ENCODE assay signal across 10 cellular contexts in the genomic region with DNA sequence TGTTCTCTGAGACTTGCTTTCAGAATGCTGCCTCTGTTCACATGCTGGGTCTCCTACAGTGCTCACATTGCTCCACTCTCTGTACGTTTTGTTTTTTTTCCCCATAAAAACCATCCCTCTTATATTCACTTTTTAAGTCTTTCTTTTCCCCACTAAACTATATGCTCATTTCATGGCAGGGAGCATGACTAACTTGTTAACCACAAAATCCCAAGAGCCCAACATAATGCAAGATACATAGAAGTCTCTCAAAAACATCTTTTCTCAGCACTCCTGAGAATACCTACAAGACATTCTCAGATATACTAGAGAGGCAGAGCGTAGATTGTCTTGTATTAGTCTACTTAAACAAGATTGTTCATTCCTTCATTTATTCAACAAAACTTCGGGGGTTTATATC.
A peak's percentile ranks its signal among the peaks of the same experiment; 100 is the strongest.
DNase-seq lines count a peak whose midpoint lies in the region; ATAC-seq, FAIRE-seq and TF ChIP-seq lines count a peak whose summit lies in the region.
"Had no signal": no experiment of that assay in that cellular context is flagged by ENCODE, and none has a peak within 500 bp of the region (broad histone marks: within the 10 kb centered on the region; RNA-seq: fewer than 3 reads in every experiment).

No MANE protein-coding gene starts in this region.

- H3K9me3 ChIP-seq in astrocyte (ENCODE audit: insufficient read depth, low read depth, low read length) = no peaks in the 10 kb centered on the region
- no peaks in the 10 kb centered on the region for H3K9me3 ChIP-seq in BE2C

- ATAC-seq in HG03064 (IDR thresholded peaks at IDR 0.05; ENCODE audit: low read depth, unreplicated experiment) = peak; percentile 20
- ATAC-seq in stimulated activated naive B cell treated with anti-CD40 and anti-IgM and Interleukin-4, amounts not matched to agents 10 μg/mL and 1 μg/mL and 100 μg/mL, for 72 hours (replicated peaks) = peak; percentile 33 to 35
- no peak for ATAC-seq in effector memory CD8-positive, alpha-beta T cell (replicated peaks)

- no peak overlapping the region for H2AFZ ChIP-seq in astrocyte (ENCODE audit: low read depth, low read length)

- H3K4me3 ChIP-seq in astrocyte (ENCODE audit: insufficient read depth, low read depth, low read length) (no peak overlapping the region), BE2C (ENCODE audit: low read depth, low read length) (no peak overlapping the region)

- no peak overlapping the region for H3K4me3 Mint-ChIP-seq in activated T-cell treated with anti-CD3 and anti-CD28 coated beads, Interleukin-2, amount 50 U/mL, for 24 hours
- peak overlapping the region; percentile 1 for H3K4me3 Mint-ChIP-seq in astrocyte (ENCODE audit: unreplicated experiment)
- H3K4me3 Mint-ChIP-seq in stimulated activated naive B cell treated with anti-CD40 and anti-IgM and Interleukin-4, amounts not matched to agents 10 μg/mL and 1 μg/mL and 100 μg/mL, for 72 hours = peak overlapping the region; percentile 61 to 64
- H3K4me3 Mint-ChIP-seq in effector memory CD8-positive, alpha-beta T cell = no peak overlapping the region
- H3K4me3 Mint-ChIP-seq: activated naive CD4-positive, alpha-beta T cell treated with anti-CD3 and anti-CD28 coated beads, Interleukin-2, amount 10 ng/mL, durations not matched to agents 7 days and 5 days had no signal

- no peak for DNase-seq in activated T-cell treated with anti-CD3 and anti-CD28 coated beads, Interleukin-2, amount 50 U/mL, for 24 hours
- DNase-seq in activated T-cell treated with anti-CD3 and anti-CD28 coated beads, Interleukin-2, amount 50 U/mL, for 48 hours = no peak
- peak; percentile 66 for DNase-seq in astrocyte (ENCODE audit: low read depth)
- no peak for DNase-seq in stimulated activated naive B cell treated with anti-CD40 and anti-IgM and Interleukin-4, amounts not matched to agents 10 μg/mL and 1 μg/mL and 100 μg/mL, for 72 hours
- no peak for DNase-seq in effector memory CD8-positive, alpha-beta T cell
- no peak for DNase-seq in BE2C
- DNase-seq in NCI-H1105 (lab: John Stamatoyannopoulos, UW) = no peak
- DNase-seq: ACHN had no signal

- no peaks in the 10 kb centered on the region for H3K9me3 Mint-ChIP-seq in activated T-cell treated with anti-CD3 and anti-CD28 coated beads, Interleukin-2, amount 50 U/mL, for 24 hours
- no peaks in the 10 kb centered on the region for H3K9me3 Mint-ChIP-seq in astrocyte (ENCODE audit: unreplicated experiment)
- peaks cover 6 to 17% of the 10 kb centered on the region in 2 donors for H3K9me3 Mint-ChIP-seq in stimulated activated naive B cell treated with anti-CD40 and anti-IgM and Interleukin-4, amounts not matched to agents 10 μg/mL and 1 μg/mL and 100 μg/mL, for 72 hours
- no peaks in the 10 kb centered on the region for H3K9me3 Mint-ChIP-seq in effector memory CD8-positive, alpha-beta T cell
- H3K9me3 Mint-ChIP-seq: activated naive CD4-positive, alpha-beta T cell treated with anti-CD3 and anti-CD28 coated beads, Interleukin-2, amount 10 ng/mL, durations not matched to agents 7 days and 5 days had no signal

- H3K4me1 Mint-ChIP-seq in activated T-cell treated with anti-CD3 and anti-CD28 coated beads, Interleukin-2, amount 50 U/mL, for 24 hours (ENCODE audit: low read depth) = peaks cover 57% of the 10 kb centered on the region
- H3K4me1 Mint-ChIP-seq in astrocyte (ENCODE audit: low read depth, unreplicated experiment) = peaks cover 46% of the 10 kb centered on the region
- H3K4me1 Mint-ChIP-seq in stimulated activated naive B cell treated with anti-CD40 and anti-IgM and Interleukin-4, amounts not matched to agents 10 μg/mL and 1 μg/mL and 100 μg/mL, for 72 hours = peaks cover 45 to 86% of the 10 kb centered on the region in 2 donors
- peaks cover 4 to 5% of the 10 kb centered on the region in 2 donors for H3K4me1 Mint-ChIP-seq in effector memory CD8-positive, alpha-beta T cell (ENCODE audit: low read depth in 2 of 2)

- H3K79me2 ChIP-seq in astrocyte (ENCODE audit: insufficient read depth, low read length) = no peaks in the 10 kb centered on the region

- H3K27me3 Mint-ChIP-seq in activated T-cell treated with anti-CD3 and anti-CD28 coated beads, Interleukin-2, amount 50 U/mL, for 24 hours = peaks cover 2% of the 10 kb centered on the region
- no peaks in the 10 kb centered on the region for H3K27me3 Mint-ChIP-seq in astrocyte (ENCODE audit: low read depth, unreplicated experiment)
- H3K27me3 Mint-ChIP-seq in stimulated activated naive B cell treated with anti-CD40 and anti-IgM and Interleukin-4, amounts not matched to agents 10 μg/mL and 1 μg/mL and 100 μg/mL, for 72 hours = no peaks in the 10 kb centered on the region
- H3K27me3 Mint-ChIP-seq in effector memory CD8-positive, alpha-beta T cell = peaks cover 36 to 46% of the 10 kb centered on the region in 2 donors
- H3K27me3 Mint-ChIP-seq: activated naive CD4-positive, alpha-beta T cell treated with anti-CD3 and anti-CD28 coated beads, Interleukin-2, amount 10 ng/mL, durations not matched to agents 7 days and 5 days had no signal

- no peaks in the 10 kb centered on the region for H3K36me3 ChIP-seq in astrocyte (ENCODE audit: insufficient read depth, low read length)
- no peaks in the 10 kb centered on the region for H3K36me3 ChIP-seq in BE2C

- no peaks in the 10 kb centered on the region for H4K20me1 ChIP-seq in astrocyte (ENCODE audit: insufficient read depth, low read length)

- TF ChIP-seq CTCF in astrocyte (IDR thresholded peaks at IDR 0.05; ENCODE audit: insufficient read depth, low read depth, low read length) = no peak
- no peak for TF ChIP-seq CTCF in BE2C (IDR thresholded peaks at IDR 0.05; ENCODE audit: low read depth, low read length)

- H3K27me3 ChIP-seq in astrocyte (ENCODE audit: insufficient read depth, low read length) = peaks cover 1% of the 10 kb centered on the region
- no peaks in the 10 kb centered on the region for H3K27me3 ChIP-seq in BE2C

- peak overlapping the region; percentile 80 for H3K27ac ChIP-seq in astrocyte (ENCODE audit: low read depth, low read length)

- peak overlapping the region; percentile 79 for H3K27ac Mint-ChIP-seq in activated T-cell treated with anti-CD3 and anti-CD28 coated beads, Interleukin-2, amount 50 U/mL, for 24 hours
- peak overlapping the region; percentile 82 for H3K27ac Mint-ChIP-seq in astrocyte (ENCODE audit: unreplicated experiment)
- peak overlapping the region; percentile 95 for H3K27ac Mint-ChIP-seq in stimulated activated naive B cell treated with anti-CD40 and anti-IgM and Interleukin-4, amounts not matched to agents 10 μg/mL and 1 μg/mL and 100 μg/mL, for 72 hours
- peak overlapping the region in 1 of 2 donors; percentile 3 for H3K27ac Mint-ChIP-seq in effector memory CD8-positive, alpha-beta T cell
- H3K27ac Mint-ChIP-seq: activated naive CD4-positive, alpha-beta T cell treated with anti-CD3 and anti-CD28 coated beads, Interleukin-2, amount 10 ng/mL, durations not matched to agents 7 days and 5 days had no signal

- H3K36me3 Mint-ChIP-seq in activated T-cell treated with anti-CD3 and anti-CD28 coated beads, Interleukin-2, amount 50 U/mL, for 24 hours (ENCODE audit: low read depth) = no peaks in the 10 kb centered on the region
- H3K36me3 Mint-ChIP-seq in astrocyte (ENCODE audit: low read depth, unreplicated experiment) = no peaks in the 10 kb centered on the region
- peaks cover 5 to 19% of the 10 kb centered on the region in 2 donors for H3K36me3 Mint-ChIP-seq in stimulated activated naive B cell treated with anti-CD40 and anti-IgM and Interleukin-4, amounts not matched to agents 10 μg/mL and 1 μg/mL and 100 μg/mL, for 72 hours
- H3K36me3 Mint-ChIP-seq in effector memory CD8-positive, alpha-beta T cell (ENCODE audit: insufficient read depth) = no peaks in the 10 kb centered on the region
- H3K36me3 Mint-ChIP-seq: activated naive CD4-positive, alpha-beta T cell treated with anti-CD3 and anti-CD28 coated beads, Interleukin-2, amount 10 ng/mL, durations not matched to agents 7 days and 5 days had no signal

- peaks cover 9% of the 10 kb centered on the region for H3K4me1 ChIP-seq in astrocyte (ENCODE audit: insufficient read depth, low read length)
- H3K4me1 ChIP-seq in BE2C = no peaks in the 10 kb centered on the region

- peak overlapping the region; percentile 39 for H3K4me2 ChIP-seq in astrocyte (ENCODE audit: low read length)

- no peak for FAIRE-seq in astrocyte (lab: Jason Lieb, UNC)

- peak overlapping the region; percentile 57 for H3K9ac ChIP-seq in astrocyte (ENCODE audit: low read length)

Comparison
In these comparisons a context has a peak if more than half of its experiments do, and no peak if none do; other contexts are left out.
1. H3K4me3 Mint-ChIP-seq: peak in astrocyte (single experiment) and stimulated activated naive B cell treated with anti-CD40 and anti-IgM and Interleukin-4, amounts not matched to agents 10 μg/mL and 1 μg/mL and 100 μg/mL, for 72 hours (2 of 2); none in activated T-cell treated with anti-CD3 and anti-CD28 coated beads, Interleukin-2, amount 50 U/mL, for 24 hours (single experiment) and effector memory CD8-positive, alpha-beta T cell (0 of 2).